Comparison of ENCODE assay signal across 33 cellular contexts in the genomic region with DNA sequence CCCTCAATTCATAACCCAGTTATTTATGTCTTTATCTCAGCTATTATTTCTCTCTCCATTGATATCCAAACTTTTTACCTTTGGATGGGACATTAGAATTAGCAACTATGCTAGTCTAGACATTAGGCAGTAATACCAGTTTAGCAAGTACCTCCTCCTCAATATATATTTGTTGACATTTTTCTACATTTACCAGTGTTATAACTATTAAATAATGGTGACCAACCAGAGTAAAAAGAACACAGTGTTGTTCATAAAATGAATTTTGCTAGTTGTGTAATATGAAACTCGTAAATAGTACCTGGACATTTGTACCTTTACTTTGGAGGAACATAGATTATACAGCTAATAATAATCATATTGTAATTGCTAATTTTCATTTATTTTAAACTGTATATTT.
"Had no signal": no experiment of that assay in that cellular context is flagged by ENCODE, and none has a peak within 500 bp of the region (broad histone marks: within the 10 kb centered on the region; RNA-seq: fewer than 3 reads in every experiment).

No MANE protein-coding gene starts in this region.

- FAIRE-seq: astrocyte, bronchial epithelial cell had no signal

- DNase-seq: activated effector memory CD4-positive, alpha-beta T cell treated with anti-CD3 and anti-CD28 coated beads, Interleukin-2, amount 50 U/mL, for 16 hours; activated effector memory CD4-positive, alpha-beta T cell treated with Interleukin-2 at 50 U/mL for 16 hours; activated gamma-delta T cell; activated gamma-delta T cell treated with Interleukin-2 at 50 U/mL for 16 hours; activated naive CD4-positive, alpha-beta T cell; activated naive CD4-positive, alpha-beta T cell treated with anti-CD3 and anti-CD28 coated beads for 36 hours; activated naive CD4-positive, alpha-beta T cell treated with anti-CD3 and anti-CD28 coated beads, Interleukin-2, amount 10 ng/mL, durations not matched to agents 7 days and 5 days; activated naive CD4-positive, alpha-beta T cell treated with anti-CD3 and anti-CD28 coated beads, Interleukin-2, amount 50 U/mL, for 16 hours; activated naive CD4-positive, alpha-beta T cell treated with Interleukin-2 at 50 U/mL for 16 hours; activated naive CD8-positive, alpha-beta T cell treated with anti-CD3 and anti-CD28 coated beads for 36 hours; activated naive CD8-positive, alpha-beta T cell treated with anti-CD3 and anti-CD28 coated beads, Interleukin-2, amount 10 ng/mL, durations not matched to agents 7 days and 5 days; activated naive CD8-positive, alpha-beta T cell treated with anti-CD3 and anti-CD28 coated beads, Interleukin-2, amount 50 U/mL, for 24 hours; activated T-cell treated with anti-CD3 and anti-CD28 coated beads, Interleukin-2, amount 50 U/mL, for 24 hours; activated T-cell treated with anti-CD3 and anti-CD28 coated beads, Interleukin-2, amount 50 U/mL, for 4 hours; activated T-cell treated with anti-CD3 and anti-CD28 coated beads, Interleukin-2, amount 50 U/mL, for 48 hours; activated T-cell treated with anti-CD3 and anti-CD28 coated beads, Interleukin-2, amount 50 U/mL, for 72 hours; adrenal gland; amniotic stem cell; amygdala; anterior cingulate cortex; aorta; body of pancreas; brain microvascular endothelial cell; caudate nucleus; central memory CD4-positive, alpha-beta T cell; cerebellar nuclear complex had no signal

- ATAC-seq: activated naive CD4-positive, alpha-beta T cell treated with anti-CD3 and anti-CD28 coated beads, Interleukin-2, amount 50 U/mL, for 72 hours; activated naive CD8-positive, alpha-beta T cell treated with anti-CD3 and anti-CD28 coated beads, Interleukin-2, amount 50 U/mL, for 24 hours; activated T-cell treated with anti-CD3 and anti-CD28 coated beads, Interleukin-2, amount 50 U/mL, for 4 hours; activated T-cell treated with anti-CD3 and anti-CD28 coated beads, Interleukin-2, amount 50 U/mL, for 72 hours; activated T-helper 17 cell treated with anti-CD3 and anti-CD28 coated beads, Interleukin-2, amount 50 U/mL, for 72 hours; body of pancreas had no signal

- H3K4me3 ChIP-seq: adrenal gland, ascending aorta, body of pancreas, breast epithelium, cardiac muscle cell had no signal
